Comparison of ENCODE assay signal across 8 cellular contexts in genomic region chr2:28637066-28637571, GRCh38.
DNase-seq lines count a peak whose midpoint lies in the region; ATAC-seq and TF ChIP-seq lines count a peak whose summit lies in the region.
"Not testable (repeated sequence)": the region's sequence is repeated elsewhere in the genome, so short reads cannot be mapped to it uniquely, and the experiment has no call there.

No MANE protein-coding gene starts in this region.

- not testable (repeated sequence) for H3K36me3 Mint-ChIP-seq in brain

- peak overlapping the region; percentile 92 to 98 (median 96) for H3K27ac ChIP-seq in esophagus muscularis mucosa (replicated peaks in 1 of 4)
- H3K27ac ChIP-seq in heart right ventricle: peak overlapping the region in 5 of 10 donors; percentile 74 to 91 (median 82)
- H3K27ac ChIP-seq in left lung: peak overlapping the region in 1 of 2 donors; percentile 19
- peak overlapping the region; percentile 79 to 86 for H3K27ac ChIP-seq in prostate gland
- H3K27ac ChIP-seq in stomach: peak overlapping the region in 4 of 5 donors; percentile 73 to 97 (median 82)
- peak overlapping the region; percentile 81 for H3K27ac ChIP-seq in upper lobe of right lung

- H3K9me3 ChIP-seq in esophagus muscularis mucosa, heart right ventricle, left lung, prostate gland, stomach, upper lobe of right lung: not testable (repeated sequence)

- TF ChIP-seq EP300 in esophagus muscularis mucosa (IDR thresholded peaks at IDR 0.05); stomach (IDR thresholded peaks at IDR 0.05): not testable (repeated sequence)

- H3K4me3 ChIP-seq in esophagus muscularis mucosa, heart right ventricle, left lung, prostate gland, stomach, upper lobe of right lung: not testable (repeated sequence)

- 60% methylated on average over 7 of the region's 7 CpGs for WGBS in esophagus muscularis mucosa
- 77 to 83% methylated on average over 7 of the region's 7 CpGs for WGBS in heart right ventricle, 2 donors
- 67% methylated on average over 7 of the region's 7 CpGs for WGBS in prostate gland
- 82 to 91% (median 87%) methylated on average over 7 of the region's 7 CpGs for WGBS in stomach, 5 donors

- ATAC-seq in heart right ventricle (peak in 5 of 8 donors; percentile 3 to 36 (median 7)), left lung (peak; percentile 10)
- ATAC-seq in upper lobe of right lung: not testable (repeated sequence)

- H3K27me3 Mint-ChIP-seq in brain: peaks cover 17% of the 10 kb centered on the region

- H3K9me3 Mint-ChIP-seq in brain: not testable (repeated sequence)

- intact Hi-C loops in esophagus muscularis mucosa (cut with DNase I) (loop anchor here (5.0 kb wide), 1 partner anchor 40 kb away; no protein-coding TSS in a partner anchor), prostate gland (cut with DNase I) (loop anchor here (1.0 to 5.0 kb wide), 2 partner anchors 25 to 40 kb away; no protein-coding TSS in a partner anchor)
- intact Hi-C loops in heart right ventricle (cut with DNase I); left lung (cut with DNase I); stomach (cut with DNase I; ENCODE audit: low total_unique reads); upper lobe of right lung (cut with DNase I): not testable (repeated sequence)

- DNase-seq in NCI-H2107 treated with DMSO at 0.1 percent for 48 hours (lab: John Stamatoyannopoulos, UW; ENCODE audit: unreplicated experiment): peak; percentile 34
- DNase-seq in esophagus muscularis mucosa (ENCODE audit: extremely low spot score); heart right ventricle; left lung; prostate gland (ENCODE audit: low spot score); stomach; upper lobe of right lung: not testable (repeated sequence)

- H3K36me3 ChIP-seq in esophagus muscularis mucosa, heart right ventricle, prostate gland, stomach, upper lobe of right lung: not testable (repeated sequence)
- peaks cover 0 to 15% of the 10 kb centered on the region in 2 donors for H3K36me3 ChIP-seq in left lung

- H3K4me3 Mint-ChIP-seq in brain: not testable (repeated sequence)

- peaks cover 35% of the 10 kb centered on the region for H3K4me1 Mint-ChIP-seq in brain

- H3K4me1 ChIP-seq in esophagus muscularis mucosa (peaks cover 33 to 87% (median 85%) of the 10 kb centered on the region in 4 donors), heart right ventricle (peaks cover 3 to 42% (median 33%) of the 10 kb centered on the region in 9 donors), stomach (peaks cover 37 to 69% (median 45%) of the 10 kb centered on the region in 4 donors), upper lobe of right lung (peaks cover 17% of the 10 kb centered on the region)
- H3K4me1 ChIP-seq in left lung; prostate gland (replicated peaks): not testable (repeated sequence)

- not testable (repeated sequence) for TF ChIP-seq POLR2A in esophagus muscularis mucosa (IDR thresholded peaks at IDR 0.05; ENCODE audit: low read depth); prostate gland (IDR thresholded peaks at IDR 0.05); stomach (IDR thresholded peaks at IDR 0.05)

- H3K27ac Mint-ChIP-seq in brain: peak overlapping the region in 3 of 5 experiments; percentile 44 to 92 (median 77)

- not testable (repeated sequence) for H3K27me3 ChIP-seq in esophagus muscularis mucosa; heart right ventricle; left lung; prostate gland (replicated peaks; ENCODE audit: insufficient read depth); stomach; upper lobe of right lung

- TF ChIP-seq CTCF in brain (conservative IDR thresholded peaks at IDR 0.05); esophagus muscularis mucosa (IDR thresholded peaks at IDR 0.05); heart right ventricle (IDR thresholded peaks at IDR 0.05); left lung (IDR thresholded peaks at IDR 0.05); prostate gland (IDR thresholded peaks at IDR 0.05); stomach (IDR thresholded peaks at IDR 0.05); upper lobe of right lung (IDR thresholded peaks at IDR 0.05): not testable (repeated sequence)
